ENCODE assay signal across 10 cellular contexts in the genomic region with DNA sequence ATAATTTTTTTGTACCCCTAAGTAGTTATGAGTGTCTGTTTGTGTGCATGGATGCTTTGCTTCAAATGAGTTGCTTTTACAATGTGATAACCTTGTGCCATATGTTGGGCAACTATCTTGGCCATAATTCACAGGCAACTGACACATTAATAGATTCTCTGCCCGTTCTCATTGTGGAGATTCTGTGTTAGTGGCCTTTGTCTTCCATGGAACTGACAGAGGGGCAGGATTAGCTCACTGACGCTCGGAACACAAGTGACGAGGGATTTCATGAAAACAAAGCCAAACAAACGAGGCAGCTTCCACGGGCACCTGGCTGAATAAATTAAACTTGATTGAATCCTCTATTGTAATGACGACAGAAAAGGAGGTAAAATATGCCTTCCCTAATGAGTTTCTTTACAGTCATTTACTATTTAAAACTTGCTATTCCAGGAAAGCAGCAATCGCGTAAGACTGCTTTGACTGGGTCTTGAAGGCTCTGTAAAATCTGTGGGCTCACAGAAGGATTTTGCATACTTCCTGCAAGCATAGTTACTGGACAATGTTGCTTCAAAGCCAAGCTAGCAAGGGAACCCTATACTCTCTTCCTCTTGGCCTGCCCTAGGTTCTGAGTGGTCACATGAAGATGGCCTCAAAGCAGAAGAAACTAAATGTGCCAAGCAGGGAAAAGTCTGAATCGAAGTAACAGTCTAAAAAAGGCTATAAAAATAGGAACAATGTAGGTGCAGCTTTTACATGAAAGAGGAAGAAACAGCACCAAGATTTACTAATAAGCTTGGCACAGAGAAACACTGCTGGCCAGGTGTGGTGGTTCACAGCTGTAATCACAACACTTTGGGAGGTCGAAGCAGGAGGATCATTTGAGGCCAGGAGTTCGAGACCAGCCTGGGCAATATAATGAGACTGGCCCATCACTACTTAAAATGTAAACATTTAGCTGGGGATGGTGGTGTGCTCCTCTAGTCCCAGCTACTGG.
A peak's percentile ranks its signal among the peaks of the same experiment; 100 is the strongest.
DNase-seq lines count a peak whose midpoint lies in the region; ATAC-seq, FAIRE-seq and TF ChIP-seq lines count a peak whose summit lies in the region.
"Had no signal": no experiment of that assay in that cellular context is flagged by ENCODE, and none has a peak within 500 bp of the region (broad histone marks: within the 10 kb centered on the region; RNA-seq: fewer than 3 reads in every experiment).

No MANE protein-coding gene starts in this region.

- no peaks in the 10 kb centered on the region for H3K9me3 Mint-ChIP-seq in memory B cell
- H3K9me3 Mint-ChIP-seq in activated naive CD8-positive, alpha-beta T cell treated with anti-CD3 and anti-CD28 coated beads, Interleukin-2, amount 50 U/mL, for 24 hours = no peaks in the 10 kb centered on the region

- DNase-seq in D721Med (ENCODE audit: insufficient read length, low spot score) (no peak), NCI-H1105 treated with DMSO at 0.1 percent for 48 hours (lab: John Stamatoyannopoulos, UW) (peak; percentile 86), RPMI8226 (peak; percentile 41), memory B cell (ENCODE audit: low spot score in 2 of 2) (peak in 1 of 2 donors; percentile 13), cortex of kidney (lab: John Stamatoyannopoulos, UW) (no peak)
- no peak for DNase-seq in activated naive CD8-positive, alpha-beta T cell treated with anti-CD3 and anti-CD28 coated beads, Interleukin-2, amount 50 U/mL, for 24 hours
- DNase-seq in stimulated activated CD4-positive, alpha-beta T cell treated with anti-CD3 and anti-CD28 coated beads, Interleukin-2, amount 100 ng/mL, for 48 hours = no peak
- DNase-seq: activated CD8-positive, alpha-beta memory T cell treated with anti-CD3 and anti-CD28 coated beads, Interleukin-2, amount 50 U/mL, for 4 hours; upper lobe of left lung had no signal

- TF ChIP-seq CTCF in D721Med (IDR thresholded peaks at IDR 0.05; ENCODE audit: insufficient read depth, missing control alignments) = no peak

- ATAC-seq in memory B cell (ENCODE audit: low read depth) = peak; percentile 85
- ATAC-seq in activated naive CD8-positive, alpha-beta T cell treated with anti-CD3 and anti-CD28 coated beads, Interleukin-2, amount 50 U/mL, for 24 hours = no peak
- ATAC-seq in HG02884 (IDR thresholded peaks at IDR 0.05; ENCODE audit: unreplicated experiment) = no peak

- H3K27me3 Mint-ChIP-seq in memory B cell = no peaks in the 10 kb centered on the region
- no peaks in the 10 kb centered on the region for H3K27me3 Mint-ChIP-seq in activated naive CD8-positive, alpha-beta T cell treated with anti-CD3 and anti-CD28 coated beads, Interleukin-2, amount 50 U/mL, for 24 hours

- H3K36me3 Mint-ChIP-seq in memory B cell = no peaks in the 10 kb centered on the region
- no peaks in the 10 kb centered on the region for H3K36me3 Mint-ChIP-seq in activated naive CD8-positive, alpha-beta T cell treated with anti-CD3 and anti-CD28 coated beads, Interleukin-2, amount 50 U/mL, for 24 hours (ENCODE audit: low read depth)

- H3K27ac Mint-ChIP-seq in memory B cell = peak overlapping the region; percentile 68
- no peak overlapping the region for H3K27ac Mint-ChIP-seq in activated naive CD8-positive, alpha-beta T cell treated with anti-CD3 and anti-CD28 coated beads, Interleukin-2, amount 50 U/mL, for 24 hours

- peaks cover 9% of the 10 kb centered on the region for H3K4me1 Mint-ChIP-seq in memory B cell
- no peaks in the 10 kb centered on the region for H3K4me1 Mint-ChIP-seq in activated naive CD8-positive, alpha-beta T cell treated with anti-CD3 and anti-CD28 coated beads, Interleukin-2, amount 50 U/mL, for 24 hours

- peak; percentile 73 for FAIRE-seq in D721Med (lab: Jason Lieb, UNC)

- peak overlapping the region; percentile 34 for H3K4me3 Mint-ChIP-seq in memory B cell
- H3K4me3 Mint-ChIP-seq in activated naive CD8-positive, alpha-beta T cell treated with anti-CD3 and anti-CD28 coated beads, Interleukin-2, amount 50 U/mL, for 24 hours = no peak overlapping the region

Comparison
In these comparisons a context has a peak if more than half of its experiments do, and no peak if none do; other contexts are left out.
1. DNase-seq: peak in NCI-H1105 treated with DMSO at 0.1 percent for 48 hours (single experiment) and RPMI8226 (single experiment); none in D721Med (single experiment), activated naive CD8-positive, alpha-beta T cell treated with anti-CD3 and anti-CD28 coated beads, Interleukin-2, amount 50 U/mL, for 24 hours (single experiment), cortex of kidney (single experiment) and stimulated activated CD4-positive, alpha-beta T cell treated with anti-CD3 and anti-CD28 coated beads, Interleukin-2, amount 100 ng/mL, for 48 hours (0 of 2).